Comparison of ENCODE assay signal across 7 cellular contexts in the genomic region with DNA sequence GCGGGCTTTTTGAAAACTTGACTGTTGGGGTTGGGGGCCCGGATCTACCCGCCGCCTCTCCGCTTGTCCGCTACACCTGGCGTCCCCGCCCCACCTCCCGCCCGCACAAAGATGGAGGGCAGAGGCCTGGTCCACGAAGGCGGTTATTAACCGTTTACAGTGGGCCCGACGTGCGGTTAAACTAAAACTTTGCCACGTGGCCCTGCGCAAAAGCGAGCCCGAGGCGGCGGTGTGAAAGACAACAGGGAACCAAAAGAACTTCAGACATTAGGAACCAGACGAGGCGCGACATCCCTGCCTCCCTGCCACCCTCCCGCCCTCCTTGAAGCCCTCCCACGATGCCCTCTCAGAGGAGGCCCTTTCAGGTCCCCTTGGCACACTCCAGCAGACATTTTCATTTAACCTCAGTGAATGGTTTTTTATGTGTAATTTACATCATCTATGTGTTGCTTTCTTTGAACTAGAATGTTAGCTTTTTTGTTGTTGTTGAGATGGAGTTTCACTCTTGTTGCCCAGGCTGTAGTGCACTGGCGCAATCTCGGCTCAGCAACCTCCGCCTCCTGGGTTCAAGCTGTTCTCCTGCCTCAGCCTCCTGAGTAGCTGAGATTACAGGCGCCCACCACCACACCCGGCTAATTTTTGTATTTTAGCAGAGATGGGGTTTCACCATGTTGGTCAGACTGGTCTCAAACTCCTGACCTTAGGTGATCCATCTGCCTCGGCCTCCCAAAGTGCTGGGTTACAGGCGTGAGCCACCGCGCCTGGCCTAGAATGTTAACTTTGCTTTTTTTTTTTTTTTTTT. TPM values are rescaled to one million over a fixed set of nuclear protein-coding genes. Genes with fewer than 3 reads are reported as not detected.
DNase-seq lines count a peak whose midpoint lies in the region; ATAC-seq, FAIRE-seq and TF ChIP-seq lines count a peak whose summit lies in the region.

No MANE protein-coding gene starts in this region.

- H3K27me3 ChIP-seq in suprapubic skin, result no peaks in the 10 kb centered on the region

- ATAC-seq in GM19328 (IDR thresholded peaks at IDR 0.05; ENCODE audit: unreplicated experiment) (peak; percentile 30), HG03095 (IDR thresholded peaks at IDR 0.05; ENCODE audit: unreplicated experiment) (peak; percentile 12), HG03439 (IDR thresholded peaks at IDR 0.05; ENCODE audit: unreplicated experiment) (no peak)

- intact Hi-C loops in kidney (cut with DNase I), result no loop called here

- DNase-seq in kidney, result peak; percentile 64
- no peak for DNase-seq in suprapubic skin (ENCODE audit: low spot score in 2 of 2)
- DNase-seq in NCI-H226, result no peak

- TF ChIP-seq CTCF in kidney (IDR thresholded peaks at IDR 0.05; ENCODE audit: borderline replicate concordance, extremely low read depth, insufficient read depth), result no peak
- TF ChIP-seq CTCF in suprapubic skin (IDR thresholded peaks at IDR 0.05), result no peak

- H3K4me3 ChIP-seq in kidney (ENCODE audit: low read length in 2 of 2) (peak overlapping the region; percentile 58 to 97), suprapubic skin (peak overlapping the region; percentile 66)

- no peak for TF ChIP-seq EP300 in suprapubic skin (IDR thresholded peaks at IDR 0.05)

- no peak for FAIRE-seq in kidney (lab: Jason Lieb, UNC)

- no peak for TF ChIP-seq POLR2A in suprapubic skin (IDR thresholded peaks at IDR 0.05)

- H3K27ac ChIP-seq in adipose tissue (ENCODE audit: low read depth, low read length) (peak overlapping the region; percentile 75), kidney (ENCODE audit: low read depth in 2 of 2, low read length in 2 of 2) (peak overlapping the region; percentile 100), suprapubic skin (peak overlapping the region; percentile 100)

- H3K9ac ChIP-seq in kidney (ENCODE audit: low read length in 2 of 2), result peak overlapping the region in 1 of 2 donors; percentile 98

- peaks cover 0 to 6% of the 10 kb centered on the region in 2 donors for H3K4me1 ChIP-seq in kidney (ENCODE audit: control insufficient read depth in 1 of 2, insufficient read depth in 1 of 2, low read depth in 1 of 2, low read length in 2 of 2)
- peaks cover 31% of the 10 kb centered on the region for H3K4me1 ChIP-seq in suprapubic skin

- H3K9me3 ChIP-seq in kidney (ENCODE audit: control insufficient read depth in 1 of 2, low read length in 2 of 2), result no peaks in the 10 kb centered on the region
- no peaks in the 10 kb centered on the region for H3K9me3 ChIP-seq in suprapubic skin

- 29 to 30% (median 29%) methylated on average over 36 of the region's 36 CpGs for WGBS in adipose tissue, 3 donors
- 43% methylated on average over 20 of the region's 36 CpGs for WGBS in suprapubic skin

- no peaks in the 10 kb centered on the region for H3K36me3 ChIP-seq in kidney (ENCODE audit: control insufficient read depth in 1 of 2, insufficient read depth in 2 of 2, low read length in 2 of 2)
- no peaks in the 10 kb centered on the region for H3K36me3 ChIP-seq in suprapubic skin

RNA-seq across cellular contexts. Expression of a gene that starts 1.0 kb away (rescaled TPM):
- polyA plus RNA-seq in adipose tissue (10 to 100 TPM; 13.2 to 32.3 (median 29.6) TPM), kidney (ENCODE audit: insufficient read depth, low read depth, low replicate concordance) (16.0 TPM)
- total RNA-seq in kidney (28.3 TPM), suprapubic skin (1 to 10 TPM; 7.6 to 9.8 (median 8.7) TPM)

RNA-seq across cellular contexts. Expression of a gene that starts 19.3 kb away (rescaled TPM):
- polyA plus RNA-seq in adipose tissue, result 1 to 10 TPM in 2 of 3 donors, under 1 TPM in 1; 0.90 to 3.3 (median 1.7) TPM
- 15.0 TPM for total RNA-seq in kidney
- 8.6 TPM for polyA plus RNA-seq in kidney (ENCODE audit: insufficient read depth, low read depth, low replicate concordance)
- 10 to 100 TPM in 1 of 4 donors, 1 to 10 TPM in 3; 1.2 to 29.1 (median 3.4) TPM for total RNA-seq in suprapubic skin
